ENCODE assay signal across 19 cellular contexts in genomic region chrX:5242091-5242790, GRCh38.
"Had no signal": no experiment of that assay in that cellular context is flagged by ENCODE, and none has a peak within 500 bp of the region (broad histone marks: within the 10 kb centered on the region; RNA-seq: fewer than 3 reads in every experiment).

No MANE protein-coding gene starts in this region.

- H3K4me1 ChIP-seq: esophagus muscularis mucosa, gastrocnemius medialis, heart right ventricle, right atrium auricular region had no signal

- H3K9me3 ChIP-seq: esophagus muscularis mucosa, gastrocnemius medialis, mucosa of descending colon, neutrophil, right atrium auricular region had no signal

- H3K4me3 ChIP-seq: dorsolateral prefrontal cortex, esophagus muscularis mucosa, gastrocnemius medialis, heart right ventricle, mucosa of descending colon, right atrium auricular region had no signal

- H3K4me3 Mint-ChIP-seq: naive thymus-derived CD8-positive, alpha-beta T cell had no signal

- DNase-seq: cortex of kidney; dorsolateral prefrontal cortex; effector CD8-positive, alpha-beta T cell; gastrocnemius medialis; heart right ventricle; hypothalamus; mammary epithelial cell; mucosa of descending colon; naive thymus-derived CD8-positive, alpha-beta T cell; small intestine; stimulated activated CD4-positive, alpha-beta T cell treated with anti-CD3 and anti-CD28 coated beads, Interleukin-12 subunit alpha, Interleukin-12 subunit beta, amount 100 ng/mL, for 4 hours; stimulated activated CD4-positive, alpha-beta T cell treated with anti-CD3 and anti-CD28 coated beads, Interleukin-2, amount 100 ng/mL, for 48 hours; stimulated activated naive CD4-positive, alpha-beta T cell treated with Interleukin-2 at 50 U/mL for 16 hours; trophoblast cell had no signal

- H3K4me1 Mint-ChIP-seq: naive thymus-derived CD8-positive, alpha-beta T cell had no signal

- ATAC-seq: gastrocnemius medialis; heart right ventricle; left lobe of liver; mucosa of descending colon; naive thymus-derived CD8-positive, alpha-beta T cell had no signal

- H3K36me3 Mint-ChIP-seq: naive thymus-derived CD8-positive, alpha-beta T cell had no signal

- H3K27me3 ChIP-seq: esophagus muscularis mucosa, gastrocnemius medialis, heart right ventricle, neutrophil, right atrium auricular region had no signal

- H3K27ac ChIP-seq: dorsolateral prefrontal cortex, epithelial cell of prostate, esophagus muscularis mucosa, gastrocnemius medialis, heart right ventricle, neutrophil, right atrium auricular region had no signal

- H3K27me3 Mint-ChIP-seq: naive thymus-derived CD8-positive, alpha-beta T cell had no signal

- H3K36me3 ChIP-seq: esophagus muscularis mucosa, gastrocnemius medialis, heart right ventricle, neutrophil, right atrium auricular region had no signal

- H3K27ac Mint-ChIP-seq: naive thymus-derived CD8-positive, alpha-beta T cell had no signal
